In genomic region chr6:160254467-160255312, GRCh38 we compare ENCODE assay signal across 19 cellular contexts. TPM values are rescaled to one million over a fixed set of nuclear protein-coding genes. Genes with fewer than 3 reads are reported as not detected.
DNase-seq lines count a peak whose midpoint lies in the region; ATAC-seq and TF ChIP-seq lines count a peak whose summit lies in the region.
"Had no signal": no experiment of that assay in that cellular context is flagged by ENCODE, and none has a peak within 500 bp of the region (broad histone marks: within the 10 kb centered on the region; RNA-seq: fewer than 3 reads in every experiment).

No MANE protein-coding gene starts in this region.

- TF ChIP-seq CTCF in epithelial cell of proximal tubule (conservative IDR thresholded peaks at IDR 0.05; ENCODE audit: low read depth, low read length) = peak; percentile 28
- TF ChIP-seq CTCF in heart right ventricle (IDR thresholded peaks at IDR 0.05) = no peak
- no peak for TF ChIP-seq CTCF in tibial artery (IDR thresholded peaks at IDR 0.05)

- WGBS in heart right ventricle, 2 donors = 70 to 79% methylated on average over 7 of the region's 7 CpGs

- intact Hi-C loops in heart right ventricle (cut with DNase I) = no loop called here
- intact Hi-C loops in tibial artery (cut with DNase I; ENCODE audit: low total_unique reads) = no loop called here

- H3K4me3 ChIP-seq in epithelial cell of proximal tubule (ENCODE audit: low read depth, low read length) = no peak overlapping the region
- H3K4me3 ChIP-seq in heart right ventricle = no peak overlapping the region
- no peak overlapping the region for H3K4me3 ChIP-seq in tibial artery
- H3K4me3 ChIP-seq: esophagus muscularis mucosa, SJCRH30 had no signal

- H3K4me1 ChIP-seq in heart right ventricle (no peaks in the 10 kb centered on the region), tibial artery (no peaks in the 10 kb centered on the region)
- H3K4me1 ChIP-seq: SJCRH30 had no signal

- H3K36me3 ChIP-seq in heart right ventricle (no peaks in the 10 kb centered on the region), tibial artery (no peaks in the 10 kb centered on the region)
- H3K36me3 ChIP-seq: esophagus muscularis mucosa, SJCRH30 had no signal

- H3K9me3 ChIP-seq in heart right ventricle (no peaks in the 10 kb centered on the region), tibial artery (no peaks in the 10 kb centered on the region)
- H3K9me3 ChIP-seq: esophagus muscularis mucosa, SJCRH30 had no signal

- H3K27me3 ChIP-seq in heart right ventricle (peaks cover 0 to 4% (median 0%) of the 10 kb centered on the region in 7 donors), tibial artery (no peaks in the 10 kb centered on the region)
- H3K27me3 ChIP-seq: esophagus muscularis mucosa had no signal

- DNase-seq in DMS53 (lab: John Stamatoyannopoulos, UW) = peak; percentile 90
- DNase-seq in HuH-7 (ENCODE audit: low spot score) = peak; percentile 97
- DNase-seq in epithelial cell of proximal tubule (ENCODE audit: low read depth) = peak; percentile 99
- peak; percentile 72 for DNase-seq in mucosa of gallbladder (ENCODE audit: low spot score)
- no peak for DNase-seq in NCI-H526 treated with DMSO at 0.1 percent for 48 hours (lab: John Stamatoyannopoulos, UW)
- DNase-seq in NCI-H128 (lab: John Stamatoyannopoulos, UW; ENCODE audit: unreplicated experiment) = no peak
- no peak for DNase-seq in heart right ventricle
- no peak for DNase-seq in tibial artery
- DNase-seq: activated CD4-positive, alpha-beta T cell treated with anti-CD3 and anti-CD28 coated beads, Interleukin-2, amount 50 U/mL, for 48 hours; activated T-cell treated with anti-CD3 and anti-CD28 coated beads, Interleukin-2, amount 50 U/mL, for 48 hours; DMS 273 treated with DMSO at 0.1 percent for 48 hours; HCEC 1CT; hippocampal formation; NCI-H2171 treated with DMSO at 0.1 percent for 48 hours; SJCRH30; stimulated activated naive CD4-positive, alpha-beta T cell treated with Interleukin-2 at 50 U/mL for 16 hours; T1000 had no signal

- no peak overlapping the region for H3K27ac ChIP-seq in heart right ventricle
- H3K27ac ChIP-seq in tibial artery = no peak overlapping the region
- H3K27ac ChIP-seq: esophagus muscularis mucosa, SJCRH30 had no signal

- ATAC-seq in heart right ventricle = no peak

RNA-seq across cellular contexts. Expression of gene SLC22A2, which starts 3.9 kb away (rescaled TPM):
- total RNA-seq in epithelial cell of proximal tubule (not detected in 2 replicates), mucosa of gallbladder (1.4 TPM), heart right ventricle (not detected)
- not detected for polyA plus RNA-seq in heart right ventricle
- total RNA-seq: lung microvascular endothelial cell had no signal

Comparison
In these comparisons a context has a peak if more than half of its experiments do, and no peak if none do; other contexts are left out.
1. DNase-seq: peak in DMS53 (single experiment), HuH-7 (single experiment), epithelial cell of proximal tubule (single experiment) and mucosa of gallbladder (single experiment); none in NCI-H526 treated with DMSO at 0.1 percent for 48 hours (single experiment), NCI-H128 (single experiment), heart right ventricle (0 of 2) and tibial artery (0 of 2).